In the genomic region with DNA sequence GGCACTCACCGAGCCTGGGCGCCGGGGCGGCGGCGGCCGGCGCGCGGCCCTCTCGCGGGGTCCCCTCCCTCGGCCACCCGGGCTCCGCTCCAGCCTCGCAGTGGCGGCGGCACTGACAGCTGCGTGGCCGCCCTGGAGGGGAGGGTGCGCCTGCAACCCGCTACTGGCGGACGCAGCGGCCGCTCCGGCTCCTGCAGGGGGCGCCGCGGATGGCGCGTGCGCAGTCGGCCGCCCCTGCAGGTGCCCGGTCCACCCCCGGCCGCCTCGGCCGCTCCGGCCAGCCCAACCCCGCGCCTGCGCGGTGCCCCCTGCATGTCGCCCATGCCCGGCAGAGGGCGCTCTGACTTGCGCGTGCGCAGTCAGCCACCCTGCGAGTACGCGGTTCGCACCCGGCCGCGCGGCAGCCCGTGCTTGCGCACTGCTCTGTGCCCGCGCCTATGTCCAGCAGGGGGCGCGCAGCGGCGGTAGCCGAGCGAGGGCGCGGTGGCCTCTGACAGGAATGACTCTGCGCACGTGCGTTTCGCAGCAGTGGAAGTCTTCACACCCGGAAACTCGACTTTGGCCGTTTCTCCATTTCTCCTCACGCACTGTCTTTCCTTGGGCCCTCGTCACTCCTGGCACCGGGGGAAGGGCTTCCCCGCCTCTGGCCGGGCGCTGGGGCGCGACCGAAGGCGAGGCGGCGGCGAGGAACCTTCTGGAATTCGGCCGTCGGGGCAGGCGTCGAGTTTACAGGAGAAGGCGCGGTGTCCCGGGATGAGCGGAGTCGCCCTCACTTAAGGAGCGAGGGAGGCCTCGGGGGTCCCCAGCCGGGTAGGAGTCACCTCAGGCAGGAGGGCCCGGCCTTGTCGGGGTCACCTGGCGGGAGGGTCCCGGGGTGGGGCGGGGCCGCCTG, we compare ENCODE assay signal across 8 cellular contexts.
DNase-seq lines count a peak whose midpoint lies in the region; ATAC-seq and FAIRE-seq lines count a peak whose summit lies in the region.

Gene ABCA3 (minus strand): TSS at position 165 of the 892 bp plus-strand sequence. CDS start 14,262 bp downstream, outside the sequence.

- H3K36me3 ChIP-seq in BLaER1 = no peaks in the 10 kb centered on the region

- peak; percentile 88 for ATAC-seq in HG03442 (IDR thresholded peaks at IDR 0.05; ENCODE audit: unreplicated experiment)

- FAIRE-seq in GM19239 (lab: Jason Lieb, UNC) = peak; percentile 86

- peaks cover 35% of the 10 kb centered on the region for H3K27me3 ChIP-seq in BLaER1

- peak within 1 kb of the TSS; percentile 89 for H3K4me2 ChIP-seq in BLaER1

- H3K27ac ChIP-seq in BLaER1 = peak within 1 kb of the TSS; percentile 48; the same call in 1 of the 2 replicates

- DNase-seq in GM19239 (ENCODE audit: insufficient read length, low spot score) (peak; percentile 100), NCI-H510A treated with DMSO at 0.1 percent for 48 hours (lab: John Stamatoyannopoulos, UW) (peak; percentile 72), cortex of kidney (lab: John Stamatoyannopoulos, UW) (peak; percentile 53), left kidney (ENCODE audit: low read depth, low spot score) (peak; percentile 97)
- DNase-seq in activated CD4-positive, alpha-beta T cell treated with anti-CD3 and anti-CD28 coated beads for 48 hours = peak; percentile 97
- peak; percentile 95 to 98 for DNase-seq in stimulated activated CD4-positive, alpha-beta T cell treated with anti-CD3 and anti-CD28 coated beads, Interleukin-2, amount 100 ng/mL, for 24 hours

- peaks cover 6% of the 10 kb centered on the region; the same call in 1 of the 2 replicates for H4K20me1 ChIP-seq in BLaER1

- H3K9me3 ChIP-seq in BLaER1 = no peaks in the 10 kb centered on the region

- peaks cover 14% of the 10 kb centered on the region for H3K4me1 ChIP-seq in BLaER1

- peak within 1 kb of the TSS; percentile 71 for H3K9ac ChIP-seq in BLaER1

- peak within 1 kb of the TSS; percentile 82 for H3K4me3 ChIP-seq in BLaER1

Comparison
In these comparisons a context has a peak if more than half of its experiments do, and no peak if none do; other contexts are left out.
1. Peak in every context shown above with its lines: DNase-seq, ATAC-seq, H3K4me3 ChIP-seq and H3K27ac ChIP-seq.